21 cellular contexts compared by ENCODE assay signal in genomic region chr18:10850828-10851227, GRCh38.
DNase-seq lines count a peak whose midpoint lies in the region; ATAC-seq and TF ChIP-seq lines count a peak whose summit lies in the region.
"Had no signal": no experiment of that assay in that cellular context is flagged by ENCODE, and none has a peak within 500 bp of the region (broad histone marks: within the 10 kb centered on the region; RNA-seq: fewer than 3 reads in every experiment).

No MANE protein-coding gene starts in this region.

- no peak overlapping the region for H3K4me3 ChIP-seq in brain microvascular endothelial cell (ENCODE audit: low read depth, low read length)
- H3K4me3 ChIP-seq in fibroblast of villous mesenchyme (ENCODE audit: low read depth, low read length), result no peak overlapping the region
- no peak overlapping the region for H3K4me3 ChIP-seq in upper lobe of right lung
- no peak overlapping the region for H3K4me3 ChIP-seq in naive thymus-derived CD4-positive, alpha-beta T cell (ENCODE audit: low read length)
- H3K4me3 ChIP-seq: HAP-1, PC-9 had no signal

- ATAC-seq in Right ventricle myocardium superior (ENCODE audit: poor library complexity), result peak; percentile 43
- ATAC-seq in left ventricle myocardium superior, result no peak
- ATAC-seq in upper lobe of right lung, result no peak
- ATAC-seq in naive thymus-derived CD4-positive, alpha-beta T cell, result no peak

- H3K27ac ChIP-seq in brain microvascular endothelial cell (peak overlapping the region; percentile 67), upper lobe of right lung (no peak overlapping the region)
- H3K27ac ChIP-seq in naive thymus-derived CD4-positive, alpha-beta T cell (ENCODE audit: low read depth, low read length), result no peak overlapping the region
- H3K27ac ChIP-seq: 22Rv1, PC-9, RWPE1 had no signal

- POLR2A ChIA-PET in naive thymus-derived CD4-positive, alpha-beta T cell (lab: Charles Lee), result no interaction called here

- H3K36me3 ChIP-seq in brain microvascular endothelial cell (replicated peaks) (no peaks in the 10 kb centered on the region), upper lobe of right lung (no peaks in the 10 kb centered on the region)
- no peaks in the 10 kb centered on the region for H3K36me3 ChIP-seq in naive thymus-derived CD4-positive, alpha-beta T cell (ENCODE audit: control insufficient read depth in 2 of 3, insufficient read depth in 3 of 3, low read length in 3 of 3)
- H3K36me3 ChIP-seq: HAP-1 had no signal

- no peaks in the 10 kb centered on the region for H3K4me1 ChIP-seq in upper lobe of right lung
- no peaks in the 10 kb centered on the region for H3K4me1 ChIP-seq in naive thymus-derived CD4-positive, alpha-beta T cell (ENCODE audit: control insufficient read depth in 2 of 2, insufficient read depth in 2 of 2, low read length in 2 of 2)
- H3K4me1 ChIP-seq: HAP-1 had no signal

- H3K9me3 ChIP-seq in upper lobe of right lung, result no peaks in the 10 kb centered on the region
- no peaks in the 10 kb centered on the region for H3K9me3 ChIP-seq in naive thymus-derived CD4-positive, alpha-beta T cell (ENCODE audit: control insufficient read depth in 2 of 3, low read length in 3 of 3)
- H3K9me3 ChIP-seq: HAP-1 had no signal

- H3K27me3 ChIP-seq in brain microvascular endothelial cell (replicated peaks) (no peaks in the 10 kb centered on the region), upper lobe of right lung (no peaks in the 10 kb centered on the region)
- no peaks in the 10 kb centered on the region for H3K27me3 ChIP-seq in naive thymus-derived CD4-positive, alpha-beta T cell (ENCODE audit: control insufficient read depth in 2 of 2, insufficient read depth in 2 of 2, low read length in 2 of 2)

- no peak for TF ChIP-seq CTCF in brain microvascular endothelial cell (IDR thresholded peaks at IDR 0.05; ENCODE audit: low read depth, low read length, missing control alignments)
- TF ChIP-seq CTCF in fibroblast of villous mesenchyme (IDR thresholded peaks at IDR 0.05; ENCODE audit: insufficient read depth, low read depth, low read length), result no peak
- no peak for TF ChIP-seq CTCF in upper lobe of right lung (IDR thresholded peaks at IDR 0.05)

- DNase-seq in Right ventricle myocardium superior, result no peak
- no peak for DNase-seq in left ventricle myocardium superior
- DNase-seq in brain microvascular endothelial cell, result peak; percentile 29
- DNase-seq in fibroblast of villous mesenchyme (ENCODE audit: low read depth), result peak; percentile 48
- DNase-seq in upper lobe of right lung, result no peak
- DNase-seq in H4 (ENCODE audit: low spot score), result no peak
- no peak for DNase-seq in naive thymus-derived CD4-positive, alpha-beta T cell
- no peak for DNase-seq in Kasumi-1 (lab: John Stamatoyannopoulos, UW)
- DNase-seq: DMS 273 treated with DMSO at 0.1 percent for 48 hours, DND-41, NCI-H1105 treated with DMSO at 0.1 percent for 48 hours, NCI-H187, NCI-H2107, NCI-H510A treated with DMSO at 0.1 percent for 48 hours, NCI-H82, PC-9 had no signal

- no peak overlapping the region for H3K27ac Mint-ChIP-seq in naive thymus-derived CD4-positive, alpha-beta T cell
- H3K27ac Mint-ChIP-seq: CD14-positive monocyte, IgD-negative memory B cell had no signal

- H3K27me3 Mint-ChIP-seq in naive thymus-derived CD4-positive, alpha-beta T cell, result peaks cover 2 to 9% (median 6%) of the 10 kb centered on the region in 5 donors

- intact Hi-C loops in Right ventricle myocardium superior (cut with DNase I), result loop anchor here (5.0 kb wide), 1 partner anchor 186 kb away; no protein-coding TSS in a partner anchor
- intact Hi-C loops in left ventricle myocardium superior (cut with micrococcal nuclease), result loop anchor here (5.0 kb wide), 1 partner anchor 191 kb away; no protein-coding TSS in a partner anchor
- intact Hi-C loops in upper lobe of right lung (cut with DNase I), result no loop called here
- intact Hi-C loops in naive thymus-derived CD4-positive, alpha-beta T cell (cut with micrococcal nuclease), result loop anchor here (2.0 to 5.0 kb wide), 5 partner anchors 190 to 1386 kb away; no protein-coding TSS in a partner anchor

- in situ Hi-C loops in brain microvascular endothelial cell (cut with HindIII; ENCODE audit: low pct_ligation_motif_present, low sequenced_read_pairs), result no loop called here

- no peaks in the 10 kb centered on the region for H3K36me3 Mint-ChIP-seq in naive thymus-derived CD4-positive, alpha-beta T cell
- H3K36me3 Mint-ChIP-seq: CD14-positive monocyte, IgD-negative memory B cell had no signal

- peaks cover 0 to 3% (median 0%) of the 10 kb centered on the region in 11 donors for H3K9me3 Mint-ChIP-seq in naive thymus-derived CD4-positive, alpha-beta T cell

- H3K4me3 Mint-ChIP-seq in naive thymus-derived CD4-positive, alpha-beta T cell, result no peak overlapping the region
- H3K4me3 Mint-ChIP-seq: CD14-positive monocyte, IgD-negative memory B cell had no signal

- CTCF ChIA-PET in naive thymus-derived CD4-positive, alpha-beta T cell (lab: Charles Lee), result no interaction called here

- H3K4me1 Mint-ChIP-seq in naive thymus-derived CD4-positive, alpha-beta T cell, result no peaks in the 10 kb centered on the region
- H3K4me1 Mint-ChIP-seq: CD14-positive monocyte, IgD-negative memory B cell had no signal

Comparison
In these comparisons a context has a peak if more than half of its experiments do, and no peak if none do; other contexts are left out.
1. DNase-seq: peak in brain microvascular endothelial cell (single experiment) and fibroblast of villous mesenchyme (single experiment); none in Right ventricle myocardium superior (single experiment), left ventricle myocardium superior (single experiment), upper lobe of right lung (single experiment), H4 (single experiment), naive thymus-derived CD4-positive, alpha-beta T cell (0 of 9) and Kasumi-1 (0 of 2).